ENCODE assay signal across 1 cellular context in the genomic region with DNA sequence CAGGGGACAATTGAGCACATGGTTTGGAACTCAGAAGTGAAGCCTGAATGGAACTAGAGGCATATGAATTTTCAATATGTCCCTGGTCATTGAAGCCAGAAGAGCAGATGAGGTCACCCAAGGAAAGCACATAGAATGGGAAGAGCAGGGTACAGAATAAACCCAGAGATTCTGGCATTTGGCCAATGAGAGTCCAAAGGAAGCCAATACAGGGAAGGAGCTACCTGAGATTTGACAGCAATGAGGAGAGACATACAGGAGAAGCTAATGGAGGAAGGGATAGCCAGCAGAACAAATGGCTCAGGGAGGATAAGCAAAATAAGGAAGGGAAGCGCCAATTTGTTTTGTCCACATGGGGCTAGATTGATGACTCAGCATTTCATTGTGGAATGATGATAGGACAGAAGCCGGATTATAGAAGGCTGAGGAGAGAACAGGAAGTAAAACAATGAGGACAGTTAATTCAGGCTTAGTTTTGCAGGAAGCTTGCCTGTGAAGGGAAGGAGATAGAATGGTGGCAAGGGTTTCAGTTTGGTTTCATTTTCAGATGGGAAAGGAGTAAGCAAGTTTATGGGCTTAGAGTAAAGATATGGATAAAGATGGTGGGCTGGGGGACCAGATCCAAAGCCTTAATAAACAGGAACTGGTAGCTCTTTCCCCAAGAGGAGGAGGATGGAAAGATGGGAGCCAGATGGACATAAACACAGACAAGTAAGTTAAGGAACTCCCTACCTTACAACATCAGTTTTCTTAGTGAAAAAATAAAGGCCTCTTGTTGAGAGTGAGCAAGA.
A peak's percentile ranks its signal among the peaks of the same experiment; 100 is the strongest.
TF ChIP-seq lines count a peak whose summit lies in the region.

No MANE protein-coding gene starts in this region.

TF ChIP-seq in K562, 482 proteins besides CTCF, POLR2A, EP300 and RAD21 (continued from another document and continues in another):
- TF ChIP-seq, protein P1, sequence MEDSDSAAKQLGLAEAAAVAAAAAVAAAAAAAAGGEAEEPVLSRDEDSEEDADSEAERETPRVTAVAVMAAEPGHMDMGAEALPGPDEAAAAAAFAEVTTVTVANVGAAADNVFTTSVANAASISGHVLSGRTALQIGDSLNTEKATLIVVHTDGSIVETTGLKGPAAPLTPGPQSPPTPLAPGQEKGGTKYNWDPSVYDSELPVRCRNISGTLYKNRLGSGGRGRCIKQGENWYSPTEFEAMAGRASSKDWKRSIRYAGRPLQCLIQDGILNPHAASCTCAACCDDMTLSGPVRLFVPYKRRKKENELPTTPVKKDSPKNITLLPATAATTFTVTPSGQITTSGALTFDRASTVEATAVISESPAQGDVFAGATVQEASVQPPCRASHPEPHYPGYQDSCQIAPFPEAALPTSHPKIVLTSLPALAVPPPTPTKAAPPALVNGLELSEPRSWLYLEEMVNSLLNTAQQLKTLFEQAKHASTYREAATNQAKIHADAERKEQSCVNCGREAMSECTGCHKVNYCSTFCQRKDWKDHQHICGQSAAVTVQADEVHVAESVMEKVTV (CRISPR knock-in tag; IDR thresholded peaks at IDR 0.05) = 0 out of 2 replicates have a peak, but pooled peaks have one; percentile 11
- TF ChIP-seq, protein P2, sequence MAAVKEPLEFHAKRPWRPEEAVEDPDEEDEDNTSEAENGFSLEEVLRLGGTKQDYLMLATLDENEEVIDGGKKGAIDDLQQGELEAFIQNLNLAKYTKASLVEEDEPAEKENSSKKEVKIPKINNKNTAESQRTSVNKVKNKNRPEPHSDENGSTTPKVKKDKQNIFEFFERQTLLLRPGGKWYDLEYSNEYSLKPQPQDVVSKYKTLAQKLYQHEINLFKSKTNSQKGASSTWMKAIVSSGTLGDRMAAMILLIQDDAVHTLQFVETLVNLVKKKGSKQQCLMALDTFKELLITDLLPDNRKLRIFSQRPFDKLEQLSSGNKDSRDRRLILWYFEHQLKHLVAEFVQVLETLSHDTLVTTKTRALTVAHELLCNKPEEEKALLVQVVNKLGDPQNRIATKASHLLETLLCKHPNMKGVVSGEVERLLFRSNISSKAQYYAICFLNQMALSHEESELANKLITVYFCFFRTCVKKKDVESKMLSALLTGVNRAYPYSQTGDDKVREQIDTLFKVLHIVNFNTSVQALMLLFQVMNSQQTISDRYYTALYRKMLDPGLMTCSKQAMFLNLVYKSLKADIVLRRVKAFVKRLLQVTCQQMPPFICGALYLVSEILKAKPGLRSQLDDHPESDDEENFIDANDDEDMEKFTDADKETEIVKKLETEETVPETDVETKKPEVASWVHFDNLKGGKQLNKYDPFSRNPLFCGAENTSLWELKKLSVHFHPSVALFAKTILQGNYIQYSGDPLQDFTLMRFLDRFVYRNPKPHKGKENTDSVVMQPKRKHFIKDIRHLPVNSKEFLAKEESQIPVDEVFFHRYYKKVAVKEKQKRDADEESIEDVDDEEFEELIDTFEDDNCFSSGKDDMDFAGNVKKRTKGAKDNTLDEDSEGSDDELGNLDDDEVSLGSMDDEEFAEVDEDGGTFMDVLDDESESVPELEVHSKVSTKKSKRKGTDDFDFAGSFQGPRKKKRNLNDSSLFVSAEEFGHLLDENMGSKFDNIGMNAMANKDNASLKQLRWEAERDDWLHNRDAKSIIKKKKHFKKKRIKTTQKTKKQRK (IDR thresholded peaks at IDR 0.05; ENCODE audit: borderline replicate concordance, low read depth, low read length) = no peak
- TF ChIP-seq YY1 (IDR thresholded peaks at IDR 0.05; ENCODE audit: borderline replicate concordance in 1 of 3, control insufficient read depth in 1 of 3, extremely low read depth in 1 of 3, insufficient read depth in 3 of 3, insufficient read length in 1 of 3, insufficient replicate concordance in 2 of 3, low read depth in 1 of 3, low read length in 2 of 3) (peak in 1 of 3 experiments; percentile 17), ZNF717 (CRISPR knock-in tag; IDR thresholded peaks at IDR 0.05) (no peak), KDM4B (IDR thresholded peaks at IDR 0.05; ENCODE audit: borderline replicate concordance in 2 of 2, low read depth in 1 of 2) (no peak), OTX1 (CRISPR knock-in tag; IDR thresholded peaks at IDR 0.05) (no peak), TRIM28 (IDR thresholded peaks at IDR 0.05) (no peak), ZNF347 (CRISPR knock-in tag; IDR thresholded peaks at IDR 0.05; ENCODE audit: low read depth) (no peak), ZSCAN29 (IDR thresholded peaks at IDR 0.05) (no peak), ZNF124 (CRISPR knock-in tag; IDR thresholded peaks at IDR 0.05) (no peak), SPI1 (IDR thresholded peaks at IDR 0.05; ENCODE audit: borderline replicate concordance, low read depth, low read length) (peak; percentile 69; the same call in 1 of the 2 replicates), GTF2E2 (tag; IDR thresholded peaks at IDR 0.05) (no peak), ZNF282 (CRISPR knock-in tag; IDR thresholded peaks at IDR 0.05) (no peak), ETV6 (IDR thresholded peaks at IDR 0.05; ENCODE audit: borderline replicate concordance in 1 of 2, low read depth in 2 of 2, low read length in 1 of 2) (no peak), ETV6 (CRISPR knock-in tag; IDR thresholded peaks at IDR 0.05; ENCODE audit: borderline replicate concordance) (no peak), SETDB1 (IDR thresholded peaks at IDR 0.05; ENCODE audit: low read length) (no peak), ZFP30 (CRISPR knock-in tag; IDR thresholded peaks at IDR 0.05; ENCODE audit: borderline replicate concordance) (no peak), FOXA3 (CRISPR knock-in tag; conservative IDR thresholded peaks at IDR 0.05 in 1 of 2, IDR thresholded peaks at IDR 0.05 in 1 of 2) (0 out of 4 replicates have a peak, but pooled peaks of 1 of the 2 experiments have one; percentile 6), LARP7 (IDR thresholded peaks at IDR 0.05) (no peak; the same call in 1 of the 2 replicates), SRSF9 (IDR thresholded peaks at IDR 0.05; ENCODE audit: borderline replicate concordance, low read depth, low read length) (no peak), SUPT5H (IDR thresholded peaks at IDR 0.05) (no peak)
- TF ChIP-seq, protein P3, sequence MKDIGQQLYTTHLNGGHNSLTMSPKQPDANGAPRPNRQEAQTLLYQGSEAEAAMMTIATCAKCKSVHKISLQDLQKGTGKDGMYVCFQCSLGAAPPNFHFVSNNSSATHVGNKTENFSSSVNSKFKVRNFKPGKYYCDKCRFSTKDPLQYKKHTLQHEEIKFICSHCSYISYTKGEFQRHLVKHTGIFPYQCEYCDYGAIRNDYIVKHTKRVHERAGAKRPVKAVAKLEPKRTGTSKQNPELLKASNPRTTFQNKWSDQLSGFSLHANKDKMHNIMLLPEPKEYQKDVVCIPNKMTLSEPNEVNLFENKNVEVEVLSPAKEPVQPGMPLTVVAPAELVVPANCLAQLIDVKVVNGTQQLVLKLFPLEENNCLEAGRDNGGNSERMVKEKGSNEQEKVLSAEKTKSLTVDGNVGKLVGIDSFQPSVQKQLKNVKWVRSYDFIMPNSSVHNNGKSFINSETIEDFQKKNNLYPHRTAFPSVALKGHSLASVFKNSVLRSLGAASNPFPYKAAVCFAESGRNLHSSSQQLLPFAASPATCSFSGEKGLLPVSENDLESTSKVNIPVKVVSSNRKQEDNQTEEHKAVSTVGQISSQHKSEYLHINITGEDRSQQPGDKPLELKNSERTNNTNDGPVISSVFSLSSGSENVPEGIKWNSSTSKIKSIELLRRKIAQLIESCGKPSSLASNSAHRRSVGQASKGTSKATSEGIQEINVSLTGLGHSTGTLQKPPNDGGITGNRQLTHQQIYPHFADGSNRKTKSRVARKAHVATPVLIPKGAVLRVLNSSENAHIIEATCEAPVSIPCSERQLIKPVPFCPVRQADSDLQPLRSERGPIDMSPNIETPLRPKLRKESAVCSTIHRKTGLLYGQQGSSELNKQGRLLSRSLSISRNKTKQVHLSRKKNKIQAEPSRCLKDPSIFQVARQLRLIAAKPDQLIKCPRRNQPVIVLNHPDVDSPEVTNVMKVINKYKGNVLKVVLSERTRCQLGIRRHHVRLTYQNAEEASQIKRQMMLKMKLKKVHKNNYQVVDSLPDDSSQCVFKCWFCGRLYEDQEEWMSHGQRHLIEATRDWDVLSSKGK (CRISPR knock-in tag; IDR thresholded peaks at IDR 0.05) = no peak
- TF ChIP-seq, protein P4, sequence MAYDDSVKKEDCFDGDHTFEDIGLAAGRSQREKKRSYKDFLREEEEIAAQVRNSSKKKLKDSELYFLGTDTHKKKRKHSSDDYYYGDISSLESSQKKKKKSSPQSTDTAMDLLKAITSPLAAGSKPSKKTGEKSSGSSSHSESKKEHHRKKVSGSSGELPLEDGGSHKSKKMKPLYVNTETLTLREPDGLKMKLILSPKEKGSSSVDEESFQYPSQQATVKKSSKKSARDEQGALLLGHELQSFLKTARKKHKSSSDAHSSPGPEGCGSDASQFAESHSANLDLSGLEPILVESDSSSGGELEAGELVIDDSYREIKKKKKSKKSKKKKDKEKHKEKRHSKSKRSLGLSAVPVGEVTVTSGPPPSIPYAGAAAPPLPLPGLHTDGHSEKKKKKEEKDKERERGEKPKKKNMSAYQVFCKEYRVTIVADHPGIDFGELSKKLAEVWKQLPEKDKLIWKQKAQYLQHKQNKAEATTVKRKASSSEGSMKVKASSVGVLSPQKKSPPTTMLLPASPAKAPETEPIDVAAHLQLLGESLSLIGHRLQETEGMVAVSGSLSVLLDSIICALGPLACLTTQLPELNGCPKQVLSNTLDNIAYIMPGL (CRISPR knock-in tag; IDR thresholded peaks at IDR 0.05) = no peak
- TF ChIP-seq, protein P5, sequence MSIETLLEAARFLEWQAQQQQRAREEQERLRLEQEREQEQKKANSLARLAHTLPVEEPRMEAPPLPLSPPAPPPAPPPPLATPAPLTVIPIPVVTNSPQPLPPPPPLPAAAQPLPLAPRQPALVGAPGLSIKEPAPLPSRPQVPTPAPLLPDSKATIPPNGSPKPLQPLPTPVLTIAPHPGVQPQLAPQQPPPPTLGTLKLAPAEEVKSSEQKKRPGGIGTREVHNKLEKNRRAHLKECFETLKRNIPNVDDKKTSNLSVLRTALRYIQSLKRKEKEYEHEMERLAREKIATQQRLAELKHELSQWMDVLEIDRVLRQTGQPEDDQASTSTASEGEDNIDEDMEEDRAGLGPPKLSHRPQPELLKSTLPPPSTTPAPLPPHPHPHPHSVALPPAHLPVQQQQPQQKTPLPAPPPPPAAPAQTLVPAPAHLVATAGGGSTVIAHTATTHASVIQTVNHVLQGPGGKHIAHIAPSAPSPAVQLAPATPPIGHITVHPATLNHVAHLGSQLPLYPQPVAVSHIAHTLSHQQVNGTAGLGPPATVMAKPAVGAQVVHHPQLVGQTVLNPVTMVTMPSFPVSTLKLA (conservative IDR thresholded peaks at IDR 0.05) = peak; percentile 40 to 60; a peak in 1 of 4 replicates
- TF ChIP-seq, protein P6, sequence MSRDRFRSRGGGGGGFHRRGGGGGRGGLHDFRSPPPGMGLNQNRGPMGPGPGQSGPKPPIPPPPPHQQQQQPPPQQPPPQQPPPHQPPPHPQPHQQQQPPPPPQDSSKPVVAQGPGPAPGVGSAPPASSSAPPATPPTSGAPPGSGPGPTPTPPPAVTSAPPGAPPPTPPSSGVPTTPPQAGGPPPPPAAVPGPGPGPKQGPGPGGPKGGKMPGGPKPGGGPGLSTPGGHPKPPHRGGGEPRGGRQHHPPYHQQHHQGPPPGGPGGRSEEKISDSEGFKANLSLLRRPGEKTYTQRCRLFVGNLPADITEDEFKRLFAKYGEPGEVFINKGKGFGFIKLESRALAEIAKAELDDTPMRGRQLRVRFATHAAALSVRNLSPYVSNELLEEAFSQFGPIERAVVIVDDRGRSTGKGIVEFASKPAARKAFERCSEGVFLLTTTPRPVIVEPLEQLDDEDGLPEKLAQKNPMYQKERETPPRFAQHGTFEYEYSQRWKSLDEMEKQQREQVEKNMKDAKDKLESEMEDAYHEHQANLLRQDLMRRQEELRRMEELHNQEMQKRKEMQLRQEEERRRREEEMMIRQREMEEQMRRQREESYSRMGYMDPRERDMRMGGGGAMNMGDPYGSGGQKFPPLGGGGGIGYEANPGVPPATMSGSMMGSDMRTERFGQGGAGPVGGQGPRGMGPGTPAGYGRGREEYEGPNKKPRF (IDR thresholded peaks at IDR 0.05; ENCODE audit: low read depth, low read length) = no peak
- TF ChIP-seq, protein P7, sequence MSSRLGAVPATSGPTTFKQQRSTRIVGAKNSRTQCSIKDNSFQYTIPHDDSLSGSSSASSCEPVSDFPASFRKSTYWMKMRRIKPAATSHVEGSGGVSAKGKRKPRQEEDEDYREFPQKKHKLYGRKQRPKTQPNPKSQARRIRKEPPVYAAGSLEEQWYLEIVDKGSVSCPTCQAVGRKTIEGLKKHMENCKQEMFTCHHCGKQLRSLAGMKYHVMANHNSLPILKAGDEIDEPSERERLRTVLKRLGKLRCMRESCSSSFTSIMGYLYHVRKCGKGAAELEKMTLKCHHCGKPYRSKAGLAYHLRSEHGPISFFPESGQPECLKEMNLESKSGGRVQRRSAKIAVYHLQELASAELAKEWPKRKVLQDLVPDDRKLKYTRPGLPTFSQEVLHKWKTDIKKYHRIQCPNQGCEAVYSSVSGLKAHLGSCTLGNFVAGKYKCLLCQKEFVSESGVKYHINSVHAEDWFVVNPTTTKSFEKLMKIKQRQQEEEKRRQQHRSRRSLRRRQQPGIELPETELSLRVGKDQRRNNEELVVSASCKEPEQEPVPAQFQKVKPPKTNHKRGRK (tag; IDR thresholded peaks at IDR 0.05) = no peak
- TF ChIP-seq, protein P8, sequence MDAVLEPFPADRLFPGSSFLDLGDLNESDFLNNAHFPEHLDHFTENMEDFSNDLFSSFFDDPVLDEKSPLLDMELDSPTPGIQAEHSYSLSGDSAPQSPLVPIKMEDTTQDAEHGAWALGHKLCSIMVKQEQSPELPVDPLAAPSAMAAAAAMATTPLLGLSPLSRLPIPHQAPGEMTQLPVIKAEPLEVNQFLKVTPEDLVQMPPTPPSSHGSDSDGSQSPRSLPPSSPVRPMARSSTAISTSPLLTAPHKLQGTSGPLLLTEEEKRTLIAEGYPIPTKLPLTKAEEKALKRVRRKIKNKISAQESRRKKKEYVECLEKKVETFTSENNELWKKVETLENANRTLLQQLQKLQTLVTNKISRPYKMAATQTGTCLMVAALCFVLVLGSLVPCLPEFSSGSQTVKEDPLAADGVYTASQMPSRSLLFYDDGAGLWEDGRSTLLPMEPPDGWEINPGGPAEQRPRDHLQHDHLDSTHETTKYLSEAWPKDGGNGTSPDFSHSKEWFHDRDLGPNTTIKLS (IDR thresholded peaks at IDR 0.05; ENCODE audit: borderline replicate concordance, low read depth) = no peak
- TF ChIP-seq, protein P9, sequence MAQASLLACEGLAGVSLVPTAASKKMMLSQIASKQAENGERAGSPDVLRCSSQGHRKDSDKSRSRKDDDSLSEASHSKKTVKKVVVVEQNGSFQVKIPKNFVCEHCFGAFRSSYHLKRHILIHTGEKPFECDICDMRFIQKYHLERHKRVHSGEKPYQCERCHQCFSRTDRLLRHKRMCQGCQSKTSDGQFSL (CRISPR knock-in tag; IDR thresholded peaks at IDR 0.05) = no peak
- TF ChIP-seq, protein P9 (tag; IDR thresholded peaks at IDR 0.05) = no peak
- TF ChIP-seq, protein P10, sequence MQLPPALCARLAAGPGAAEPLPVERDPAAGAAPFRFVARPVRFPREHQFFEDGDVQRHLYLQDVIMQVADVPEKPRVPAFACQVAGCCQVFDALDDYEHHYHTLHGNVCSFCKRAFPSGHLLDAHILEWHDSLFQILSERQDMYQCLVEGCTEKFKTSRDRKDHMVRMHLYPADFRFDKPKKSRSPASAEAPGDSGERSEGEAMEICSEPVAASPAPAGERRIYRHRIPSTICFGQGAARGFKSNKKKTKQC (CRISPR knock-in tag; IDR thresholded peaks at IDR 0.05) = no peak
- TF ChIP-seq, protein P11, sequence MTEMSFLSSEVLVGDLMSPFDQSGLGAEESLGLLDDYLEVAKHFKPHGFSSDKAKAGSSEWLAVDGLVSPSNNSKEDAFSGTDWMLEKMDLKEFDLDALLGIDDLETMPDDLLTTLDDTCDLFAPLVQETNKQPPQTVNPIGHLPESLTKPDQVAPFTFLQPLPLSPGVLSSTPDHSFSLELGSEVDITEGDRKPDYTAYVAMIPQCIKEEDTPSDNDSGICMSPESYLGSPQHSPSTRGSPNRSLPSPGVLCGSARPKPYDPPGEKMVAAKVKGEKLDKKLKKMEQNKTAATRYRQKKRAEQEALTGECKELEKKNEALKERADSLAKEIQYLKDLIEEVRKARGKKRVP (CRISPR knock-in tag; IDR thresholded peaks at IDR 0.05) = no peak
